In genomic region chr17:50469005-50469605, GRCh38 we compare ENCODE assay signal across 1 cellular context.
TF ChIP-seq lines count a peak whose summit lies in the region.

No MANE protein-coding gene starts in this region.

TF ChIP-seq in endothelial cell of umbilical vein, 7 proteins besides CTCF, POLR2A, EP300 and RAD21:
- TF ChIP-seq FOS (IDR thresholded peaks at IDR 0.05; ENCODE audit: borderline replicate concordance, insufficient read depth, low read length) (no peak), JUN (IDR thresholded peaks at IDR 0.05; ENCODE audit: borderline replicate concordance, insufficient read depth, insufficient read length, low read depth) (no peak), EZH2 (IDR thresholded peaks at IDR 0.05; ENCODE audit: borderline replicate concordance, low read depth, low read length, severe bottlenecking) (peak; percentile 94), POLR2AphosphoS5 (IDR thresholded peaks at IDR 0.05; ENCODE audit: insufficient read depth, low read depth, low read length) (no peak), MYC (IDR thresholded peaks at IDR 0.05; ENCODE audit: low read depth, low read length) (no peak), GATA2 (IDR thresholded peaks at IDR 0.05; ENCODE audit: insufficient read depth, insufficient read length, low read depth, low read length) (no peak)
